ENCODE assay signal across 1 cellular context in the genomic region with DNA sequence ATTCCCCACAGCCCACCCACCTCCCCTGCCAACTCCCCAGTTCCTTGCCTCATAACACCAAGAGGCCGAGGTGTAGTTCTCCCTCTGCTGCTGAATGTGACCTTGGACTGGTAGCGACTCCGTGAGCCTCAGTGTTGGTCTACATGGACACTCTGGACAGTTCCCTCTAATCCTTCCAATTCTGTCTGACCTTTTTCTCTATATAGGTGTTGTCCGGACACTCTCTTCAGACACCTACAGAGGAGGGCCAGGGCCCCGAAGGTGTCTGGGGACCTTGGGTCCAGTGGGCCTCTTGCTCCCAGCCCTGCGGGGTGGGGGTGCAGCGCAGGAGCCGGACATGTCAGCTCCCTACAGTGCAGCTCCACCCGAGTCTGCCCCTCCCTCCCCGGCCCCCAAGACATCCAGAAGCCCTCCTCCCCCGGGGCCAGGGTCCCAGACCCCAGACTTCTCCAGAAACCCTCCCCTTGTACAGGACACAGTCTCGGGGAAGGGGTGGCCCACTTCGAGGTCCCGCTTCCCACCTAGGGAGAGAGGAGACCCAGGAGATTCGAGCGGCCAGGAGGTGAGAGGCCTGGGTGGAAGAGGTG.
TF ChIP-seq lines count a peak whose summit lies in the region.

No MANE protein-coding gene starts in this region.

TF ChIP-seq in SK-N-SH, 30 proteins besides CTCF, POLR2A, EP300 and RAD21 (continued from another document):
- TF ChIP-seq, protein P1, sequence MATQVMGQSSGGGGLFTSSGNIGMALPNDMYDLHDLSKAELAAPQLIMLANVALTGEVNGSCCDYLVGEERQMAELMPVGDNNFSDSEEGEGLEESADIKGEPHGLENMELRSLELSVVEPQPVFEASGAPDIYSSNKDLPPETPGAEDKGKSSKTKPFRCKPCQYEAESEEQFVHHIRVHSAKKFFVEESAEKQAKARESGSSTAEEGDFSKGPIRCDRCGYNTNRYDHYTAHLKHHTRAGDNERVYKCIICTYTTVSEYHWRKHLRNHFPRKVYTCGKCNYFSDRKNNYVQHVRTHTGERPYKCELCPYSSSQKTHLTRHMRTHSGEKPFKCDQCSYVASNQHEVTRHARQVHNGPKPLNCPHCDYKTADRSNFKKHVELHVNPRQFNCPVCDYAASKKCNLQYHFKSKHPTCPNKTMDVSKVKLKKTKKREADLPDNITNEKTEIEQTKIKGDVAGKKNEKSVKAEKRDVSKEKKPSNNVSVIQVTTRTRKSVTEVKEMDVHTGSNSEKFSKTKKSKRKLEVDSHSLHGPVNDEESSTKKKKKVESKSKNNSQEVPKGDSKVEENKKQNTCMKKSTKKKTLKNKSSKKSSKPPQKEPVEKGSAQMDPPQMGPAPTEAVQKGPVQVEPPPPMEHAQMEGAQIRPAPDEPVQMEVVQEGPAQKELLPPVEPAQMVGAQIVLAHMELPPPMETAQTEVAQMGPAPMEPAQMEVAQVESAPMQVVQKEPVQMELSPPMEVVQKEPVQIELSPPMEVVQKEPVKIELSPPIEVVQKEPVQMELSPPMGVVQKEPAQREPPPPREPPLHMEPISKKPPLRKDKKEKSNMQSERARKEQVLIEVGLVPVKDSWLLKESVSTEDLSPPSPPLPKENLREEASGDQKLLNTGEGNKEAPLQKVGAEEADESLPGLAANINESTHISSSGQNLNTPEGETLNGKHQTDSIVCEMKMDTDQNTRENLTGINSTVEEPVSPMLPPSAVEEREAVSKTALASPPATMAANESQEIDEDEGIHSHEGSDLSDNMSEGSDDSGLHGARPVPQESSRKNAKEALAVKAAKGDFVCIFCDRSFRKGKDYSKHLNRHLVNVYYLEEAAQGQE (IDR thresholded peaks at IDR 0.05; ENCODE audit: low read depth, low read length): 0 out of 2 replicates have a peak, but pooled peaks have one; percentile 25
- TF ChIP-seq, protein P2, sequence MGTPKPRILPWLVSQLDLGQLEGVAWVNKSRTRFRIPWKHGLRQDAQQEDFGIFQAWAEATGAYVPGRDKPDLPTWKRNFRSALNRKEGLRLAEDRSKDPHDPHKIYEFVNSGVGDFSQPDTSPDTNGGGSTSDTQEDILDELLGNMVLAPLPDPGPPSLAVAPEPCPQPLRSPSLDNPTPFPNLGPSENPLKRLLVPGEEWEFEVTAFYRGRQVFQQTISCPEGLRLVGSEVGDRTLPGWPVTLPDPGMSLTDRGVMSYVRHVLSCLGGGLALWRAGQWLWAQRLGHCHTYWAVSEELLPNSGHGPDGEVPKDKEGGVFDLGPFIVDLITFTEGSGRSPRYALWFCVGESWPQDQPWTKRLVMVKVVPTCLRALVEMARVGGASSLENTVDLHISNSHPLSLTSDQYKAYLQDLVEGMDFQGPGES (IDR thresholded peaks at IDR 0.05; ENCODE audit: low read depth, low read length): no peak
- TF ChIP-seq POLR2AphosphoS5 (IDR thresholded peaks at IDR 0.05; ENCODE audit: low read depth, low read length) (no peak), NRF1 (IDR thresholded peaks at IDR 0.05; ENCODE audit: low read depth, low read length) (no peak)
